In the genomic region with DNA sequence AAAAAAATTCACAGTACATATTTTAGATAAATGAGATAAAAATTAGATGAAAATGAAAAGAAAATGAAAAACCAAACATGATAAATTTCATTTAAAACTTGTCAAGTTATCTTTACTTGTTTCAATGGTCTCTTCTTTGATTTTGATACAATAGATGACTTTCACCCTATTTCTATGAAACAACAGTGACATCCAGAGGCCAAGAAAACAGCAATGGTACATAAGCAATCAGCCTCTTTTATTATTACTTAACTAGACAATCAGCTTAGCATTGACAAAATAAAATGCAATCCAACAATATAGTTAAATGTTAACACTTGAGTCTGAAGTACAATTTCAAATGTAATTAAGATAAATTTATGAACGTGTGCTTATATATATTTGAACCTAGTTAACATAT, we compare ENCODE assay signal across 14 cellular contexts.
A peak's percentile ranks its signal among the peaks of the same experiment; 100 is the strongest.
DNase-seq lines count a peak whose midpoint lies in the region; ATAC-seq and TF ChIP-seq lines count a peak whose summit lies in the region.
"Had no signal": no experiment of that assay in that cellular context is flagged by ENCODE, and none has a peak within 500 bp of the region (broad histone marks: within the 10 kb centered on the region; RNA-seq: fewer than 3 reads in every experiment).

No MANE protein-coding gene starts in this region.

- DNase-seq in DMS114 treated with DMSO at 0.1 percent for 48 hours (lab: John Stamatoyannopoulos, UW; ENCODE audit: unreplicated experiment) = peak; percentile 4
- no peak for DNase-seq in astrocyte of the spinal cord (ENCODE audit: low read depth, low spot score)
- DNase-seq in mesenchymal stem cell = peak; percentile 51
- no peak for DNase-seq in iPS-NIHi7 (ENCODE audit: extremely low spot score)
- no peak for DNase-seq in stimulated activated effector memory CD8-positive, alpha-beta T cell treated with anti-CD3 and anti-CD28 coated beads, Interleukin-12 subunit alpha, Interleukin-12 subunit beta, amount 100 ng/mL, for 72 hours (ENCODE audit: low spot score in 2 of 2)
- DNase-seq: activated T-cell treated with anti-CD3 and anti-CD28 coated beads, Interleukin-2, amount 50 U/mL, for 1 hour; brain microvascular endothelial cell; EL; glutamatergic neuron; NCI-H774; stimulated activated naive CD8-positive, alpha-beta T cell treated with anti-CD3 and anti-CD28 coated beads, Interleukin-15, amount 100 ng/mL, for 72 hours had no signal

- no peak overlapping the region for H3K27ac Mint-ChIP-seq in stimulated activated effector memory CD8-positive, alpha-beta T cell treated with anti-CD3 and anti-CD28 coated beads, Interleukin-12 subunit alpha, Interleukin-12 subunit beta, amount 100 ng/mL, for 72 hours
- H3K27ac Mint-ChIP-seq: stimulated activated naive CD8-positive, alpha-beta T cell treated with anti-CD3 and anti-CD28 coated beads, Interleukin-15, amount 100 ng/mL, for 72 hours had no signal

- no peak overlapping the region for H3K4me3 Mint-ChIP-seq in stimulated activated effector memory CD8-positive, alpha-beta T cell treated with anti-CD3 and anti-CD28 coated beads, Interleukin-12 subunit alpha, Interleukin-12 subunit beta, amount 100 ng/mL, for 72 hours
- H3K4me3 Mint-ChIP-seq: stimulated activated naive CD8-positive, alpha-beta T cell treated with anti-CD3 and anti-CD28 coated beads, Interleukin-15, amount 100 ng/mL, for 72 hours had no signal

- no peak overlapping the region for H4K8ac ChIP-seq in mesenchymal stem cell (ENCODE audit: low read length)

- no peak overlapping the region for H4K91ac ChIP-seq in mesenchymal stem cell (ENCODE audit: low read length)

- H2BK15ac ChIP-seq in mesenchymal stem cell (ENCODE audit: low read depth, poor library complexity, severe bottlenecking) = no peak overlapping the region

- no peak overlapping the region for H3K4me2 ChIP-seq in mesenchymal stem cell (ENCODE audit: low read length, poor library complexity, severe bottlenecking)

- H3K4me3 ChIP-seq in astrocyte of the spinal cord (ENCODE audit: low read depth, low read length) (no peak overlapping the region), mesenchymal stem cell (ENCODE audit: insufficient read depth in 1 of 2, low read depth in 1 of 2, low read length in 2 of 2) (no peak overlapping the region)

- H3K36me3 ChIP-seq in mesenchymal stem cell (ENCODE audit: control insufficient read depth in 1 of 2, insufficient read depth in 2 of 2, low read depth in 1 of 2, low read length in 2 of 2) = peaks cover 0 to 2% of the 10 kb centered on the region in 2 experiments
- H3K36me3 ChIP-seq: brain microvascular endothelial cell had no signal

- in situ Hi-C loops in astrocyte of the spinal cord (cut with HindIII; ENCODE audit: low sequenced_read_pairs) = no loop called here

- no peaks in the 10 kb centered on the region for H3K9me3 ChIP-seq in mesenchymal stem cell (ENCODE audit: control insufficient read depth, low read length)

- no peaks in the 10 kb centered on the region for H3K27me3 ChIP-seq in mesenchymal stem cell (ENCODE audit: control insufficient read depth in 1 of 2, insufficient read depth in 1 of 2, low read length in 2 of 2)
- H3K27me3 ChIP-seq: brain microvascular endothelial cell had no signal

- H3K23ac ChIP-seq in mesenchymal stem cell (ENCODE audit: low read length in 2 of 2) = no peak overlapping the region

- no CpG with 5 or more reads among the region's 1 CpG for WGBS in mesenchymal stem cell

- H3K9ac ChIP-seq in mesenchymal stem cell (ENCODE audit: low read length) = no peak overlapping the region

- H3K27ac ChIP-seq in mesenchymal stem cell (ENCODE audit: low read length, poor library complexity, severe bottlenecking) = no peak overlapping the region
- H3K27ac ChIP-seq: brain microvascular endothelial cell had no signal

- no peak overlapping the region for H3K14ac ChIP-seq in mesenchymal stem cell (ENCODE audit: low read length in 2 of 2)

- no peaks in the 10 kb centered on the region for H3K4me1 Mint-ChIP-seq in stimulated activated effector memory CD8-positive, alpha-beta T cell treated with anti-CD3 and anti-CD28 coated beads, Interleukin-12 subunit alpha, Interleukin-12 subunit beta, amount 100 ng/mL, for 72 hours

- H3K4me1 ChIP-seq in mesenchymal stem cell (ENCODE audit: control insufficient read depth, insufficient read depth, low read depth, low read length) = no peaks in the 10 kb centered on the region

- H3K4ac ChIP-seq in mesenchymal stem cell (ENCODE audit: low read depth in 1 of 2, low read length in 2 of 2) = no peak overlapping the region

- H2BK120ac ChIP-seq in mesenchymal stem cell (ENCODE audit: low read depth, low read length) = no peak overlapping the region

- H3K18ac ChIP-seq in mesenchymal stem cell (ENCODE audit: low read depth in 1 of 2, low read length in 2 of 2) = no peak overlapping the region

- no peak overlapping the region for H2BK5ac ChIP-seq in mesenchymal stem cell (ENCODE audit: low read depth, low read length, poor library complexity, severe bottlenecking)

- H3K36me3 Mint-ChIP-seq in stimulated activated effector memory CD8-positive, alpha-beta T cell treated with anti-CD3 and anti-CD28 coated beads, Interleukin-12 subunit alpha, Interleukin-12 subunit beta, amount 100 ng/mL, for 72 hours = peaks cover 9% of the 10 kb centered on the region

- TF ChIP-seq CTCF in LNCAP (IDR thresholded peaks at IDR 0.05) = peak; percentile 61
- TF ChIP-seq CTCF in astrocyte of the spinal cord (IDR thresholded peaks at IDR 0.05; ENCODE audit: low read depth, low read length) = peak; percentile 7

- H2AFZ ChIP-seq in mesenchymal stem cell (ENCODE audit: low read depth, low read length) = no peak overlapping the region

- no peak overlapping the region for H2BK12ac ChIP-seq in mesenchymal stem cell (ENCODE audit: low read length in 2 of 2)

- H3K9me3 Mint-ChIP-seq in stimulated activated effector memory CD8-positive, alpha-beta T cell treated with anti-CD3 and anti-CD28 coated beads, Interleukin-12 subunit alpha, Interleukin-12 subunit beta, amount 100 ng/mL, for 72 hours = no peaks in the 10 kb centered on the region
- H3K9me3 Mint-ChIP-seq: stimulated activated naive CD8-positive, alpha-beta T cell treated with anti-CD3 and anti-CD28 coated beads, Interleukin-15, amount 100 ng/mL, for 72 hours had no signal

- no peak overlapping the region for H2AK5ac ChIP-seq in mesenchymal stem cell (ENCODE audit: low read length, severe bottlenecking)

- H3K79me1 ChIP-seq in mesenchymal stem cell (replicated peaks; ENCODE audit: low read length, poor library complexity, severe bottlenecking) = peaks cover 1% of the 10 kb centered on the region

- ATAC-seq in GM21737 (IDR thresholded peaks at IDR 0.05; ENCODE audit: unreplicated experiment) (no peak), HG03139 (IDR thresholded peaks at IDR 0.05; ENCODE audit: unreplicated experiment) (no peak)
- no peak for ATAC-seq in stimulated activated effector memory CD8-positive, alpha-beta T cell treated with anti-CD3 and anti-CD28 coated beads, Interleukin-12 subunit alpha, Interleukin-12 subunit beta, amount 100 ng/mL, for 72 hours
- ATAC-seq: stimulated activated naive CD8-positive, alpha-beta T cell treated with anti-CD3 and anti-CD28 coated beads, Interleukin-15, amount 100 ng/mL, for 72 hours had no signal

Comparison
In these comparisons a context has a peak if more than half of its experiments do, and no peak if none do; other contexts are left out.
1. DNase-seq: peak in DMS114 treated with DMSO at 0.1 percent for 48 hours (single experiment) and mesenchymal stem cell (single experiment); none in astrocyte of the spinal cord (single experiment), iPS-NIHi7 (single experiment) and stimulated activated effector memory CD8-positive, alpha-beta T cell treated with anti-CD3 and anti-CD28 coated beads, Interleukin-12 subunit alpha, Interleukin-12 subunit beta, amount 100 ng/mL, for 72 hours (0 of 2).